8 cellular contexts compared by ENCODE assay signal in the genomic region with DNA sequence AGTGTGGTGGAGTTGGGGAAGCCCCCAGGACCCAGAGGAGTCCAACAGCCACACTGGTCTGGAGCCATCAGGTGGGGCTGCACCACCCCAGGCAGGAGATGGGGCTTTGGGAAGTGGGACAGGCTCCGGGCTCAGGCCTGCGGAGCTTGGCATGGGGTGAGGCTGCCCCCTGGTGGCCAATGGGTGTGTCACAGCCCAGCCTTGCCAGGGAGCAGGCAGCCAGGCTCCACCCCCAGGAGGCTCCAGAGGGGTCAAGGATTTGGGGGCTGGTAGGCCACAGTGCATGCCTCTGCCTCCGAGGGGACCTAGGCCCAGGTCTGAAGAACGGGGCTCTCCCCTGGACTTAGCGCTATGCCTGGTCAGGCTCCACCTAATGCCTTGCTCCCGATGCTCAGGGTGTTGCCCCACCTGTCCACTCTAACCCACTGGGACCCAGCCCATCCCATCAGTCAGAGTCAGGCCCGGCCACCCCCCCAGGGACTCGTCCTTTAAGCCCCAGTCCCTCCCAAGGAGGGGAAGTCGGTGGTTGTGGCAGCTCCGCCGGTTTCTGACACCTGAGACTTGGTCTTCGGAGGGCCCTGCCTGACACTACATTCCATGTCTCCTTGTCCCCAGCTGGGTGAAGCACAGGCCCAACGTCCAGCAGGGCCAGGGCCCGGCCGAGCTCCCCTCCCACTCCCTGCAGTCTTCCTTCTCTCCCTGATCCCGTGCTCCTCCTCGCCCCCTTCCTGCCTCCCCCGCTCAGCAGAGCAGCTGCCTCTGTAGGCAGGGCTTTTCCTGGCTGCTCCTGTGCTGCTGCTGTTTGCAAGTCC. TPM values are rescaled to one million over a fixed set of nuclear protein-coding genes. Genes with fewer than 3 reads are reported as not detected.
A peak's percentile ranks its signal among the peaks of the same experiment; 100 is the strongest.
DNase-seq lines count a peak whose midpoint lies in the region; ATAC-seq and TF ChIP-seq lines count a peak whose summit lies in the region.

No MANE protein-coding gene starts in this region.

- peak; percentile 71 for ATAC-seq in GM19397 (IDR thresholded peaks at IDR 0.05; ENCODE audit: unreplicated experiment)
- peak; percentile 97 for ATAC-seq in T-helper 17 cell
- peak; percentile 57 to 76 for ATAC-seq in gastrocnemius medialis
- no peak for ATAC-seq in GM18519 (IDR thresholded peaks at IDR 0.05; ENCODE audit: low FRiP score, unreplicated experiment)

- H3K4me1 Mint-ChIP-seq in T-helper 17 cell = peaks cover 4% of the 10 kb centered on the region

- in situ Hi-C loops in gastrocnemius medialis (cut with MboI; ENCODE audit: low sequenced_read_pairs in 4 of 4) = loop anchor here (5.0 to 10.0 kb wide), 2 partner anchors 833 to 835 kb away; no protein-coding TSS in a partner anchor

- TF ChIP-seq POLR2A in gastrocnemius medialis (IDR thresholded peaks at IDR 0.05) = no peak

- H3K9ac ChIP-seq in HUES48 (ENCODE audit: low read depth, low read length) = no peak overlapping the region

- peaks cover 15% of the 10 kb centered on the region for H3K4me1 ChIP-seq in HUES48 (ENCODE audit: control insufficient read depth, insufficient read depth, low read length)
- H3K4me1 ChIP-seq in gastrocnemius medialis = peaks cover 57% of the 10 kb centered on the region in 2 donors

- peak overlapping the region; percentile 63 for H3K27ac ChIP-seq in HUES48 (ENCODE audit: low read depth, low read length)
- peak overlapping the region; percentile 97 to 100 (median 98) for H3K27ac ChIP-seq in gastrocnemius medialis

- peak overlapping the region; percentile 70 for H3K27ac Mint-ChIP-seq in T-helper 17 cell

- H3K4me3 ChIP-seq in HUES48 (ENCODE audit: low read depth, low read length) (no peak overlapping the region), gastrocnemius medialis (no peak overlapping the region)

- no peaks in the 10 kb centered on the region for H3K36me3 Mint-ChIP-seq in T-helper 17 cell (ENCODE audit: low read depth)

- H3K27me3 ChIP-seq in HUES48 (ENCODE audit: control insufficient read depth, insufficient read depth, low read length) (no peaks in the 10 kb centered on the region), gastrocnemius medialis (no peaks in the 10 kb centered on the region)

- H3K4me3 Mint-ChIP-seq in T-helper 17 cell = no peak overlapping the region

- intact Hi-C loops in gastrocnemius medialis (cut with DNase I; ENCODE audit: low total_unique reads) = loop anchor here (1.0 to 10.0 kb wide), 4 partner anchors 27 to 945 kb away; a partner anchor contains a TSS

- H3K9me3 ChIP-seq in HUES48 (ENCODE audit: control insufficient read depth, insufficient read depth, low read length) (no peaks in the 10 kb centered on the region), T-helper 17 cell (ENCODE audit: control insufficient read depth, low read length, poor library complexity, severe bottlenecking) (no peaks in the 10 kb centered on the region), gastrocnemius medialis (no peaks in the 10 kb centered on the region)

- peak; percentile 97 to 99 (median 99) for TF ChIP-seq CTCF in gastrocnemius medialis (IDR thresholded peaks at IDR 0.05 in 4 of 5, conservative IDR thresholded peaks at IDR 0.05 in 1 of 5)

- H3K36me3 ChIP-seq in HUES48 (ENCODE audit: control insufficient read depth, insufficient read depth, low read length) (no peaks in the 10 kb centered on the region), gastrocnemius medialis (peaks cover 0 to 18% of the 10 kb centered on the region in 2 donors)

- H3K27me3 Mint-ChIP-seq in T-helper 17 cell = no peaks in the 10 kb centered on the region

- DNase-seq in CMK (ENCODE audit: low read depth) (peak; percentile 45), T-helper 17 cell (peak; percentile 69 to 84 (median 77)), amygdala (lab: John Stamatoyannopoulos, UW) (peak in 49 of 56 donors; percentile 14 to 83 (median 53)), hepatic stellate cell (ENCODE audit: low spot score) (peak; percentile 89), gastrocnemius medialis (peak; percentile 61 to 75)

RNA-seq across cellular contexts. Expression of a gene that starts 11.3 kb away (rescaled TPM):
- 10 to 100 TPM; 25.2 to 34.2 TPM for total RNA-seq in T-helper 17 cell
- 100 to 1,000 TPM in 1 of 4 donors, 10 to 100 TPM in 3; 46.2 to 125 (median 68.9) TPM for total RNA-seq in gastrocnemius medialis
